In the genomic region with DNA sequence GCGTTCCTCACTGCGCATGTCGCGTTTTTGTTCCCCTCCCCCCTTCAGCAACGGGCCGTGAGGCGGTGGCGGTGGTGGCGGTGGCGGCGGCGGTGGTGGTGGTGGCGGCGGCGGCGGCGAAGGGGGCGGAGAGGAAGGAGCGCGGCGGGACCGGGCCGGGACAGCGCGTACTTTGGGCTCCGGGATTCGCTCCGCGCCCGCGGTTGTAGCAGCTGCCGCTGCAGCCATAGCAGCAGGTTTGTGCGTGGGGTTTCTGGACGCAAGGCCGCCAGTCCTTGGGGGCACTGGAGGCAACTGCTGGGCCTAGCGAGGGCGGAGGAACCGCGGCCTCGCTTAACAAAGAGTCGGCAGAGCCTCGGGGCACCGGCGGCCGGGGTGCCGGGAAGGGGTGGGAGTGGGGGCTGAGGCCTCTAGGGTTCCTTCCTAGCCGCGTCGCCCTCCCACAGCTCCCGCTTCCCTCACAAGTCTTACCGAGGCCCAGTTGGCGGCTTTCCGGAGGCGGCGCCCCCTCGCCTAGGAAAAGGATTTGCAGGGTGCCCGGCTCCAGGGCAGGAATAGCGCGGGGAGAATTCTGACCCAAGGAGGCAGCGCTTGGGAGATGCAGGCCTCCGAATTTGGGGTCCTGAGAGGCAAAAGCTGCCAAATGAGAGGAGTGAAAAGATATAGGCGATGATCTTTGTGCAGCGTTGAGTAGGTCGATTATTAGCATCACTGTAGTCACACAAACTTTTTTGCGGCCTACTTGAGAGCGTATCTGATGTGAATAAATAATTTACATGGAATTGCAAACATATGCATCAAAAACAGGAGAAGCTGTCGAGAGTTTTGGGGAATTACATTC, we compare ENCODE assay signal across 8 cellular contexts. TPM values are rescaled to one million over a fixed set of nuclear protein-coding genes. Genes with fewer than 3 reads are reported as not detected.
DNase-seq lines count a peak whose midpoint lies in the region; TF ChIP-seq lines count a peak whose summit lies in the region.

DDX42 (plus strand) TSS at position 30 of the 841 bp plus-strand sequence. CDS start 12,880 bp downstream, outside the sequence.

- H3K4me3 ChIP-seq in H7 (ENCODE audit: insufficient read depth, low read depth, low read length): peak within 1 kb of the TSS; percentile 91
- H3K4me3 ChIP-seq in epithelial cell of proximal tubule (ENCODE audit: low read depth, low read length): peak within 1 kb of the TSS; percentile 95
- H3K4me3 ChIP-seq in muscle layer of duodenum (ENCODE audit: low read depth in 1 of 2, low read length in 2 of 2): peak within 1 kb of the TSS; percentile 86 to 89

- H3K36me3 ChIP-seq in H7 (replicated peaks; ENCODE audit: control insufficient read depth, insufficient read depth, low read length): peaks cover 5% of the 10 kb centered on the region
- H3K36me3 ChIP-seq in muscle layer of duodenum (ENCODE audit: control insufficient read depth in 1 of 2, insufficient read depth in 2 of 2, low read length in 2 of 2): peaks cover 9 to 10% of the 10 kb centered on the region in 2 donors

- H3K4me1 ChIP-seq in muscle layer of duodenum (ENCODE audit: control insufficient read depth in 1 of 2, insufficient read depth in 2 of 2, low read length in 2 of 2): peaks cover 9 to 42% of the 10 kb centered on the region in 2 donors

- DNase-seq in G401 (ENCODE audit: low spot score) (peak; percentile 26), H7 (peak; percentile 94), NCI-H2227 (lab: John Stamatoyannopoulos, UW; ENCODE audit: unreplicated experiment) (peak; percentile 68), epithelial cell of proximal tubule (ENCODE audit: low read depth) (no peak), cerebellar nuclear complex (lab: John Stamatoyannopoulos, UW) (no peak)
- DNase-seq in activated CD8-positive, alpha-beta memory T cell treated with anti-CD3 and anti-CD28 coated beads for 4 hours (ENCODE audit: low read depth in 2 of 2): peak; percentile 11 to 83

- peak; percentile 19 for TF ChIP-seq CTCF in epithelial cell of proximal tubule (conservative IDR thresholded peaks at IDR 0.05; ENCODE audit: low read depth, low read length)

- H3K27me3 ChIP-seq in H7 (ENCODE audit: control insufficient read depth, insufficient read depth, low read length) (no peaks in the 10 kb centered on the region), muscle layer of duodenum (ENCODE audit: low read depth, low read length) (no peaks in the 10 kb centered on the region)

- H3K27ac ChIP-seq in muscle layer of duodenum (ENCODE audit: low read length) (peak within 1 kb of the TSS; percentile 98), temporal lobe (ENCODE audit: low read depth, low read length) (peak within 1 kb of the TSS; percentile 95)

- H3K9me3 ChIP-seq in muscle layer of duodenum (ENCODE audit: control insufficient read depth in 1 of 2, low read length in 2 of 2): no peaks in the 10 kb centered on the region

- in situ Hi-C loops in G401 (cut with HindIII; ENCODE audit: low sequenced_read_pairs): no loop called here

RNA-seq across cellular contexts. Expression of gene DDX42, which starts in this region (rescaled TPM):
- 28.1 and 52.8 TPM in 2 replicates for total RNA-seq in G401 (2014; rRNA removed; shearing (Covaris generic))
- 34.5 and 41.8 TPM in 2 replicates for total RNA-seq in H7 (2014; rRNA removed; shearing (Covaris generic))
- 35.0 and 44.6 TPM in 2 replicates for total RNA-seq in epithelial cell of proximal tubule
- total RNA-seq in temporal lobe: 61.0 TPM

Comparison
In these comparisons a context has a peak if more than half of its experiments do, and no peak if none do; other contexts are left out.
1. DNase-seq: peak in G401 (single experiment), H7 (single experiment), NCI-H2227 (single experiment) and activated CD8-positive, alpha-beta memory T cell treated with anti-CD3 and anti-CD28 coated beads for 4 hours (2 of 2); none in epithelial cell of proximal tubule (single experiment) and cerebellar nuclear complex (0 of 2).
2. Peak in every context shown above with its lines, with median percentiles within 50 percentile points of each other: H3K4me3 ChIP-seq.